ENCODE assay signal across 1 cellular context in the genomic region with DNA sequence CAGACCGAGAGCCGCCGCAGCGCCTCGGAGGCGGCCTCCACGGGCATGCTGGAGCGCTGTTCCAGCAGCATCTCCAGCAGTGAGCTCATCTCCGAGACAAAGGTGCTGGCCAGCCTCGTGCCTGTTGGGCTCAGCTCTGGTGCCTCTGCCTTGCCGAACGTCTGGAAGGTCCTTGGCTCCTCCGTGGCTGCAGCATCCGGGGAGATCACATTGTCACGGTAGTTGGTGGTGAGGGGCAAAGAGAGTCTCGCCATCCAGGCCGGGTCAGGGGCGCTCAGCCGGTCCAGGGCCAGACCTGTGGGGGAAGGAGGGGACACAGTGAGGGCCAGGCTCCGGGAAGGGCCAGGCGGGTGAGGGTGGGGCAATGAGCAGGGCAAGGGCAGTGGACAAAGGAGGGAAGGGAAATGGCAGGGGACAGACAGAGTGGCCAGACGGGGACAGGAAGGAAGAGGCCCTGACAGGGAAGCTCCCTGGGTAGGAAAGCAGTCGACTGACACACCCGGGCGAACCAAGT.
TF ChIP-seq lines count a peak whose summit lies in the region.

No MANE protein-coding gene starts in this region.

TF ChIP-seq in HepG2, 621 proteins besides CTCF, POLR2A, EP300 and RAD21:
- TF ChIP-seq AGO2 (optimal IDR thresholded peaks at IDR 0.05; ENCODE audit: low read depth, low read length) (peak; percentile 85), AGO1 (IDR thresholded peaks at IDR 0.05; ENCODE audit: low read depth, low read length, poor library complexity, severe bottlenecking) (peak; percentile 35), KDM2A (CRISPR knock-in tag; IDR thresholded peaks at IDR 0.05; ENCODE audit: borderline replicate concordance, low read depth) (peak; percentile 33; the same call in 1 of the 2 replicates), RBM22 (optimal IDR thresholded peaks at IDR 0.05; ENCODE audit: low read length) (no peak)
TF ChIP-seq in HepG2: peak in this region for 3.
